In the genomic region with DNA sequence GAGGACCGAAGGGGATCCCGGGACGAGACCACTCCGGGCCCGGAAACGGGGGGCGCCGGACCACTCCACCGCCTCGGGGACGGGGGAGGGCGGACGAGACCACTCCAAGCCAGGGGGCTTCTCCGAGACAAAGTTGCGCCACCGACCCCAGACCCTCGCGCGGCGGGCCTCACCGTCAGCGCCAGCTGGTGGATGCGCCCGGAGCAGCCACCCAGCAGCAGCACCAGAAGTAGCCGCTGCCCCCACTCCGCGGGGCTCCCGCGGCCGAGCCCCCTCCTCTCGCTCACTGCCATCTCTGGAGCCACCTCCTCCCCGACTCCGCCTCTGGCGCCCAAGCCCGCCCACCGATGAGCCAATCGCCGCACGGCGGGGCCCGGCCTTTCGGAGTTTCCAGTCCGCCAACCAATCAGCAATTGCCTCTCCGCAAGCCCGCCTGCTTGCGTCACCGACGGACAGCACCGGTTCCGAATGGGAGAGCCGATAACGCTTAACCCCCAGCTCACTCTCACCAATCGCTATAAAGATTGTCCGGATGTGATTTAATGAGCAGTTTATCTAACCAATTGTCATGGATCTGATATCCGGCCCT, we compare ENCODE assay signal across 8 cellular contexts. TPM values are rescaled to one million over a fixed set of nuclear protein-coding genes. Genes with fewer than 3 reads are reported as not detected.
DNase-seq lines count a peak whose midpoint lies in the region; ATAC-seq and TF ChIP-seq lines count a peak whose summit lies in the region.

TSS of gene GPR108 (minus strand) at position 297 of the 589 bp plus-strand sequence. CDS start at position 293, 4 bp downstream.

- H3K79me1 ChIP-seq in trophoblast cell (ENCODE audit: low read length): peaks cover 38% of the 10 kb centered on the region

- TF ChIP-seq EP300 in transverse colon (IDR thresholded peaks at IDR 0.05; ENCODE audit: low read depth): no peak

- H4K12ac ChIP-seq in trophoblast cell (ENCODE audit: low read depth, low read length): peak within 1 kb of the TSS; percentile 93

- peaks cover 12% of the 10 kb centered on the region for H3K4me1 ChIP-seq in cardiac muscle cell (ENCODE audit: low read depth)
- peaks cover 25 to 28% of the 10 kb centered on the region in 2 experiments for H3K4me1 ChIP-seq in trophoblast cell (ENCODE audit: control insufficient read depth in 1 of 2, insufficient read depth in 2 of 2, low read length in 2 of 2)
- H3K4me1 ChIP-seq in transverse colon: peaks cover 28 to 47% (median 40%) of the 10 kb centered on the region in 4 donors

- peak within 1 kb of the TSS; percentile 91 for H3K9ac ChIP-seq in trophoblast cell (ENCODE audit: low read length)

- peak within 1 kb of the TSS; percentile 94 for H3K27ac Mint-ChIP-seq in T-cell

- no peaks in the 10 kb centered on the region for H3K9me3 ChIP-seq in cardiac muscle cell (ENCODE audit: low read depth)
- H3K9me3 ChIP-seq in trophoblast cell (ENCODE audit: insufficient read depth, low read depth, low read length): no peaks in the 10 kb centered on the region
- no peaks in the 10 kb centered on the region for H3K9me3 ChIP-seq in transverse colon

- H2BK120ac ChIP-seq in trophoblast cell (ENCODE audit: insufficient read depth, low read length, poor library complexity): peak within 1 kb of the TSS; percentile 98

- DNase-seq in NCI-H1105 treated with DMSO at 0.1 percent for 48 hours (lab: John Stamatoyannopoulos, UW) (peak; percentile 100), T-cell (peak; percentile 96 to 100 (median 99)), cardiac muscle cell (ENCODE audit: low read depth in 1 of 2, low spot score in 1 of 2) (peak; percentile 99 to 100), trophoblast cell (peak; percentile 100), transverse colon (peak; percentile 100)

- no peaks in the 10 kb centered on the region for H3K27me3 Mint-ChIP-seq in T-cell

- CTCF ChIA-PET in T-cell (lab: Charles Lee): interaction anchor here (0.6 to 3.4 kb wide), 11 partner anchors 15 to 784 kb away, joined by 3 to 51 read pairs (median 5); partner anchors contain the start of genes SH2D3A (in 1 of the 2) and VAV1 (in 1 of the 2)

- H3K9me3 Mint-ChIP-seq in T-cell: no peaks in the 10 kb centered on the region

- H3K27ac ChIP-seq in adipose tissue (ENCODE audit: low read depth, low read length): peak within 1 kb of the TSS; percentile 25
- H3K27ac ChIP-seq in cardiac muscle cell: peak within 1 kb of the TSS; percentile 98
- peak within 1 kb of the TSS; percentile 97 for H3K27ac ChIP-seq in trophoblast cell (ENCODE audit: low read depth, low read length)
- peak within 1 kb of the TSS; percentile 97 to 99 (median 98) for H3K27ac ChIP-seq in transverse colon

- 0 to 1% (median 0%) methylated on average over 45 to 55 of the region's 55 CpGs for WGBS in adipose tissue, 3 donors
- WGBS in trophoblast cell (ENCODE audit: extremely low coverage, insufficient coverage, insufficient read length): no CpG with 5 or more reads among the region's 55 CpGs
- 1% methylated on average over 47 of the region's 55 CpGs; no CpG with 5 or more reads in 1 of the 2 donors for WGBS in transverse colon (ENCODE audit: low coverage in 1 of 2), 2 donors

- H2BK5ac ChIP-seq in trophoblast cell (ENCODE audit: low read depth, low read length, poor library complexity): peak within 1 kb of the TSS; percentile 98

- H4K91ac ChIP-seq in trophoblast cell (ENCODE audit: low read depth, low read length): peak within 1 kb of the TSS; percentile 97

- H3K4me3 ChIP-seq in cardiac muscle cell (peak within 1 kb of the TSS; percentile 92), trophoblast cell (ENCODE audit: low read depth, low read length) (peak within 1 kb of the TSS; percentile 79), transverse colon (peak within 1 kb of the TSS; percentile 49 to 95 (median 84))

- peaks cover 31 to 41% (median 35%) of the 10 kb centered on the region in 3 donors for H3K4me1 Mint-ChIP-seq in T-cell

- ATAC-seq in HG02642 (IDR thresholded peaks at IDR 0.05; ENCODE audit: poor library complexity, unreplicated experiment) (peak; percentile 70), T-cell (replicated peaks in 1 of 4) (peak; percentile 81 to 83 (median 82))

- H3K4me3 Mint-ChIP-seq in T-cell: peak within 1 kb of the TSS; percentile 94 to 96 (median 95)

- intact Hi-C loops in transverse colon (cut with DNase I; ENCODE audit: low total_unique reads): loop anchor here (5.0 kb wide), 1 partner anchor 630 kb away; no protein-coding TSS in a partner anchor

- H3K27me3 ChIP-seq in cardiac muscle cell: no peaks in the 10 kb centered on the region
- H3K27me3 ChIP-seq in trophoblast cell (ENCODE audit: insufficient read depth, low read length): no peaks in the 10 kb centered on the region
- H3K27me3 ChIP-seq in transverse colon: no peaks in the 10 kb centered on the region

- POLR2A ChIA-PET in T-cell (lab: Charles Lee): interaction anchor here in 1 of 2 donors (0.6 to 1.4 kb wide), 2 partner anchors 8 to 31 kb away, joined by 3 to 7 read pairs; no protein-coding TSS in a partner anchor

- H3K23ac ChIP-seq in trophoblast cell (ENCODE audit: low read length): no peak within 1 kb of the TSS

- H3K4ac ChIP-seq in trophoblast cell (ENCODE audit: low read depth, low read length): peak within 1 kb of the TSS; percentile 61

- peak within 1 kb of the TSS; percentile 87 for H2AFZ ChIP-seq in trophoblast cell (ENCODE audit: insufficient read depth, low read length, poor library complexity)

- H3K36me3 Mint-ChIP-seq in T-cell: peaks cover 4% of the 10 kb centered on the region

- peak within 1 kb of the TSS; percentile 86 for H3K4me2 ChIP-seq in trophoblast cell (ENCODE audit: low read length)

- TF ChIP-seq CTCF in cardiac muscle cell (IDR thresholded peaks at IDR 0.05; ENCODE audit: low read depth, low read length) (no peak), transverse colon (IDR thresholded peaks at IDR 0.05) (no peak)

- peak within 1 kb of the TSS; percentile 68 for H2BK12ac ChIP-seq in trophoblast cell (ENCODE audit: low read length)

- H3K36me3 ChIP-seq in cardiac muscle cell (no peaks in the 10 kb centered on the region), trophoblast cell (ENCODE audit: control insufficient read depth in 1 of 2, insufficient read depth in 2 of 2, low read length in 2 of 2) (peaks cover 11 to 16% of the 10 kb centered on the region in 2 experiments), transverse colon (no peaks in the 10 kb centered on the region)

- in situ Hi-C loops in transverse colon (cut with MboI; ENCODE audit: low pct_ligation_motif_present in 1 of 4, low pct_unique_long_range_greater_than_20kb in 1 of 4, low sequenced_read_pairs in 3 of 4): loop anchor here in 3 of 4 donors (5.0 to 25.0 kb wide), 3 partner anchors 125 to 213 kb away; no protein-coding TSS in a partner anchor

- H3K14ac ChIP-seq in trophoblast cell (ENCODE audit: low read length): peak within 1 kb of the TSS; percentile 97

- H2AK5ac ChIP-seq in trophoblast cell (ENCODE audit: low read length): peak within 1 kb of the TSS; percentile 27

- H3K18ac ChIP-seq in trophoblast cell (ENCODE audit: low read length): peak within 1 kb of the TSS; percentile 93

- H4K8ac ChIP-seq in trophoblast cell (ENCODE audit: low read depth, low read length): peak within 1 kb of the TSS; percentile 96

- peaks cover 19% of the 10 kb centered on the region for H3K79me2 ChIP-seq in trophoblast cell (ENCODE audit: control insufficient read depth, insufficient read depth, low read length, poor library complexity)

- TF ChIP-seq POLR2A in GM10847 (IDR thresholded peaks at IDR 0.05; ENCODE audit: extremely low read depth, insufficient read length) (peak; percentile 29), transverse colon (IDR thresholded peaks at IDR 0.05) (peak; percentile 65)

RNA-seq across cellular contexts. Expression of gene GPR108, which starts in this region (rescaled TPM):
- total RNA-seq in T-cell (10 to 100 TPM; 51.8 to 83.3 (median 58.4) TPM), cardiac muscle cell (91.3 and 132 TPM in 2 replicates), transverse colon (100 to 1,000 TPM in 2 of 4 donors, 10 to 100 TPM in 2; 38.0 to 118 (median 90.6) TPM)
- polyA plus RNA-seq in adipose tissue (10 to 100 TPM; 52.4 to 76.6 (median 66.4) TPM), cardiac muscle cell (113 and 123 TPM in 2 replicates)
- 45.3 and 47.5 TPM in 2 replicates for polyA plus RNA-seq in trophoblast cell (2013)

Comparison
In these comparisons a context has a peak if more than half of its experiments do, and no peak if none do; other contexts are left out.
1. Peak in every context shown above with its lines: DNase-seq, ATAC-seq, H3K4me3 ChIP-seq and H3K27ac ChIP-seq.
2. H3K27ac ChIP-seq: peak in every context shown above with its lines; median percentile 98 in cardiac muscle cell; 98 in transverse colon; 97 in trophoblast cell; 25 in adipose tissue.